In genomic region chr7:142376356-142376997, GRCh38 we compare ENCODE assay signal across 16 cellular contexts.
A peak's percentile ranks its signal among the peaks of the same experiment; 100 is the strongest.
DNase-seq lines count a peak whose midpoint lies in the region; ATAC-seq and TF ChIP-seq lines count a peak whose summit lies in the region.
"Had no signal": no experiment of that assay in that cellular context is flagged by ENCODE, and none has a peak within 500 bp of the region (broad histone marks: within the 10 kb centered on the region; RNA-seq: fewer than 3 reads in every experiment).

No MANE protein-coding gene starts in this region.

- H3K79me2 ChIP-seq in osteoblast (ENCODE audit: insufficient read depth, low read length), result no peaks in the 10 kb centered on the region

- H3K27me3 ChIP-seq in osteoblast (ENCODE audit: insufficient read depth, low read length), result no peaks in the 10 kb centered on the region
- H3K27me3 ChIP-seq in CD4-positive, alpha-beta T cell (ENCODE audit: control insufficient read depth, insufficient read depth, low read length), result no peaks in the 10 kb centered on the region
- H3K27me3 ChIP-seq: suprapubic skin had no signal

- H2AFZ ChIP-seq in osteoblast (ENCODE audit: low read length), result peak overlapping the region; percentile 32

- H3K4me2 ChIP-seq in osteoblast (ENCODE audit: insufficient read depth, low read length), result no peak overlapping the region
- H3K4me2 ChIP-seq: KMS-11 had no signal

- no peak overlapping the region for H3K27ac ChIP-seq in osteoblast (ENCODE audit: low read depth, low read length)
- no peak overlapping the region for H3K27ac ChIP-seq in CD4-positive, alpha-beta T cell (ENCODE audit: low read depth, low read length)
- H3K27ac ChIP-seq: KMS-11, spleen, suprapubic skin had no signal

- no peak overlapping the region for H3K4me3 ChIP-seq in osteoblast (ENCODE audit: insufficient read depth, low read length)
- H3K4me3 ChIP-seq: spleen, suprapubic skin had no signal

- CTCF ChIA-PET in CD4-positive, alpha-beta T cell (lab: Charles Lee), result no interaction called here

- POLR2A ChIA-PET in CD4-positive, alpha-beta T cell (lab: Charles Lee), result interaction anchor here (0.7 kb wide), 1 partner anchor 435 kb away, joined by 3 read pairs; no protein-coding TSS in a partner anchor

- H3K36me3 Mint-ChIP-seq in dendritic cell treated with granulocyte-macrophage colony-stimulating factor and Interleukin-4, amounts not matched to agents 40 ng/mL and 50 ng/mL, for 4 days (ENCODE audit: low read depth), result no peaks in the 10 kb centered on the region
- no peaks in the 10 kb centered on the region for H3K36me3 Mint-ChIP-seq in CD4-positive, alpha-beta T cell (ENCODE audit: low read depth)
- H3K36me3 Mint-ChIP-seq: CD8-positive, alpha-beta T cell had no signal

- intact Hi-C loops in dendritic cell treated with granulocyte-macrophage colony-stimulating factor and Interleukin-4, amounts not matched to agents 40 ng/mL and 50 ng/mL, for 4 days (cut with micrococcal nuclease), result no loop called here
- intact Hi-C loops in CD4-positive, alpha-beta T cell (cut with DNase I, micrococcal nuclease), result no loop called here

- no peaks in the 10 kb centered on the region for H3K9me3 Mint-ChIP-seq in dendritic cell treated with granulocyte-macrophage colony-stimulating factor and Interleukin-4, amounts not matched to agents 40 ng/mL and 50 ng/mL, for 4 days
- no peaks in the 10 kb centered on the region for H3K9me3 Mint-ChIP-seq in CD4-positive, alpha-beta T cell
- H3K9me3 Mint-ChIP-seq: CD8-positive, alpha-beta T cell; central memory CD8-positive, alpha-beta T cell had no signal

- H3K4me1 Mint-ChIP-seq in dendritic cell treated with granulocyte-macrophage colony-stimulating factor and Interleukin-4, amounts not matched to agents 40 ng/mL and 50 ng/mL, for 4 days (ENCODE audit: low read depth), result peaks cover 19% of the 10 kb centered on the region
- no peaks in the 10 kb centered on the region for H3K4me1 Mint-ChIP-seq in CD4-positive, alpha-beta T cell (ENCODE audit: low read depth)

- ATAC-seq in HG03196 (IDR thresholded peaks at IDR 0.05; ENCODE audit: unreplicated experiment), result no peak
- ATAC-seq in CD4-positive, alpha-beta T cell (ENCODE audit: poor library complexity), result no peak
- no peak for ATAC-seq in HG02884 (IDR thresholded peaks at IDR 0.05; ENCODE audit: unreplicated experiment)
- ATAC-seq: CD8-positive, alpha-beta T cell had no signal

- H3K9me3 ChIP-seq in osteoblast (ENCODE audit: low read depth, low read length), result no peaks in the 10 kb centered on the region
- no peaks in the 10 kb centered on the region for H3K9me3 ChIP-seq in CD4-positive, alpha-beta T cell (ENCODE audit: control insufficient read depth, low read length)
- H3K9me3 ChIP-seq: spleen, suprapubic skin had no signal

- H3K4me1 ChIP-seq in osteoblast (ENCODE audit: insufficient read depth, low read length), result peaks cover 19% of the 10 kb centered on the region
- H3K4me1 ChIP-seq: spleen had no signal

- no peak for TF ChIP-seq CTCF in osteoblast (IDR thresholded peaks at IDR 0.05; ENCODE audit: extremely low read depth, low read depth, low read length)
- no peak for TF ChIP-seq CTCF in CD4-positive, alpha-beta T cell (IDR thresholded peaks at IDR 0.05)

- H3K36me3 ChIP-seq in osteoblast (ENCODE audit: insufficient read depth, low read length), result no peaks in the 10 kb centered on the region
- H3K36me3 ChIP-seq: spleen, suprapubic skin had no signal

- H4K20me1 ChIP-seq in osteoblast (ENCODE audit: insufficient read depth, low read length), result no peaks in the 10 kb centered on the region

- peak overlapping the region; percentile 42 for H3K27ac Mint-ChIP-seq in dendritic cell treated with granulocyte-macrophage colony-stimulating factor and Interleukin-4, amounts not matched to agents 40 ng/mL and 50 ng/mL, for 4 days
- H3K27ac Mint-ChIP-seq in CD4-positive, alpha-beta T cell, result no peak overlapping the region

- no peaks in the 10 kb centered on the region for H3K27me3 Mint-ChIP-seq in dendritic cell treated with granulocyte-macrophage colony-stimulating factor and Interleukin-4, amounts not matched to agents 40 ng/mL and 50 ng/mL, for 4 days
- peaks cover 7% of the 10 kb centered on the region for H3K27me3 Mint-ChIP-seq in CD4-positive, alpha-beta T cell

- in situ Hi-C loops in KBM-7 (cut with MboI; ENCODE audit: low pct_unique_long_range_greater_than_20kb, low sequenced_read_pairs), result no loop called here

- DNase-seq in EH (ENCODE audit: low read depth), result peak; percentile 66
- DNase-seq in KBM-7, result peak; percentile 71
- no peak for DNase-seq in osteoblast (ENCODE audit: insufficient read length, low spot score, missing footprints)
- no peak for DNase-seq in DMS53 treated with DMSO at 0.1 percent for 48 hours (lab: John Stamatoyannopoulos, UW; ENCODE audit: unreplicated experiment)
- DNase-seq in CD4-positive, alpha-beta T cell, result no peak
- DNase-seq: activated CD4-positive, alpha-beta T cell treated with anti-CD3 and anti-CD28 coated beads, Interleukin-2, amount 50 U/mL, for 4 hours; activated naive CD4-positive, alpha-beta T cell treated with anti-CD3 and anti-CD28 coated beads, Interleukin-2, amount 50 U/mL, for 16 hours; CD8-positive, alpha-beta T cell; spleen; SW 1271 had no signal

- H3K4me3 Mint-ChIP-seq in dendritic cell treated with granulocyte-macrophage colony-stimulating factor and Interleukin-4, amounts not matched to agents 40 ng/mL and 50 ng/mL, for 4 days, result no peak overlapping the region
- no peak overlapping the region for H3K4me3 Mint-ChIP-seq in CD4-positive, alpha-beta T cell
- H3K4me3 Mint-ChIP-seq: central memory CD8-positive, alpha-beta T cell had no signal

Comparison
In these comparisons a context has a peak if more than half of its experiments do, and no peak if none do; other contexts are left out.
1. DNase-seq: peak in EH (single experiment) and KBM-7 (single experiment); none in osteoblast (single experiment), DMS53 treated with DMSO at 0.1 percent for 48 hours (single experiment) and CD4-positive, alpha-beta T cell (0 of 10).